Comparison of ENCODE assay signal across 1 cellular context in genomic region chr18:12500986-12501385, GRCh38.
TF ChIP-seq lines count a peak whose summit lies in the region.

No MANE protein-coding gene starts in this region.

TF ChIP-seq in HepG2, 621 proteins besides CTCF, POLR2A, EP300 and RAD21 (continued from another document):
- TF ChIP-seq ZNF362 (CRISPR knock-in tag; IDR thresholded peaks at IDR 0.05; ENCODE audit: borderline replicate concordance) (peak; percentile 54; the same call in 1 of the 2 replicates), FOXO4 (CRISPR knock-in tag; conservative IDR thresholded peaks at IDR 0.05) (no peak), BHLHE40 (IDR thresholded peaks at IDR 0.05; ENCODE audit: low read length) (no peak), ZNF83 (CRISPR knock-in tag; IDR thresholded peaks at IDR 0.05; ENCODE audit: borderline replicate concordance) (no peak), HNF4G (IDR thresholded peaks at IDR 0.05; ENCODE audit: borderline replicate concordance, low read depth, low read length) (0 out of 2 replicates have a peak, but pooled peaks have one; percentile 28), HNF4G (CRISPR knock-in tag; IDR thresholded peaks at IDR 0.05; ENCODE audit: borderline replicate concordance, low read depth) (no peak)
